Comparison of ENCODE assay signal across 13 cellular contexts in genomic region chr14:24634158-24634557, GRCh38. TPM values are rescaled to one million over a fixed set of nuclear protein-coding genes. Genes with fewer than 3 reads are reported as not detected.
DNase-seq lines count a peak whose midpoint lies in the region; ATAC-seq and TF ChIP-seq lines count a peak whose summit lies in the region.
"Had no signal": no experiment of that assay in that cellular context is flagged by ENCODE, and none has a peak within 500 bp of the region (broad histone marks: within the 10 kb centered on the region; RNA-seq: fewer than 3 reads in every experiment).

GZMB (minus strand) TSS chr14:24634190; CDS start chr14:24634160, 30 bp downstream.

- peak within 1 kb of the TSS; percentile 79 for H3K4me3 Mint-ChIP-seq in activated CD4-positive, alpha-beta memory T cell treated with anti-CD3 and anti-CD28 coated beads for 36 hours
- peak within 1 kb of the TSS; percentile 90 for H3K4me3 Mint-ChIP-seq in activated naive CD8-positive, alpha-beta T cell treated with anti-CD3 and anti-CD28 coated beads, Interleukin-2, amount 50 U/mL, for 24 hours
- H3K4me3 Mint-ChIP-seq: B cell, neural crest cell had no signal

- peaks cover 26% of the 10 kb centered on the region for H3K36me3 Mint-ChIP-seq in activated CD4-positive, alpha-beta memory T cell treated with anti-CD3 and anti-CD28 coated beads for 36 hours
- peaks cover 54% of the 10 kb centered on the region for H3K36me3 Mint-ChIP-seq in activated naive CD8-positive, alpha-beta T cell treated with anti-CD3 and anti-CD28 coated beads, Interleukin-2, amount 50 U/mL, for 24 hours (ENCODE audit: low read depth)

- no peaks in the 10 kb centered on the region for H3K9me3 ChIP-seq in colonic mucosa

- TF ChIP-seq CTCF in colonic mucosa (IDR thresholded peaks at IDR 0.05) = no peak

- intact Hi-C loops in activated CD4-positive, alpha-beta memory T cell treated with anti-CD3 and anti-CD28 coated beads for 36 hours (cut with micrococcal nuclease) = loop anchor here (1.0 to 2.0 kb wide), 5 partner anchors 21 to 59 kb away; no protein-coding TSS in a partner anchor
- intact Hi-C loops in colonic mucosa (cut with DNase I) = no loop called here

- CTCF ChIA-PET in activated CD4-positive, alpha-beta memory T cell treated with anti-CD3 and anti-CD28 coated beads for 36 hours (lab: Charles Lee) = interaction anchor here (1.2 to 2.3 kb wide), 4 partner anchors 28 to 59 kb away, joined by 4 to 13 read pairs (median 7); no protein-coding TSS in a partner anchor

- H3K9me3 Mint-ChIP-seq in activated CD4-positive, alpha-beta memory T cell treated with anti-CD3 and anti-CD28 coated beads for 36 hours = no peaks in the 10 kb centered on the region
- no peaks in the 10 kb centered on the region for H3K9me3 Mint-ChIP-seq in activated naive CD8-positive, alpha-beta T cell treated with anti-CD3 and anti-CD28 coated beads, Interleukin-2, amount 50 U/mL, for 24 hours

- DNase-seq in ELR (ENCODE audit: low read depth) (peak; percentile 11), iPS-NIHi11 (ENCODE audit: low spot score) (no peak), colonic mucosa (no peak)
- DNase-seq in activated CD4-positive, alpha-beta memory T cell treated with anti-CD3 and anti-CD28 coated beads for 36 hours = peak; percentile 87
- DNase-seq in activated naive CD8-positive, alpha-beta T cell treated with anti-CD3 and anti-CD28 coated beads, Interleukin-2, amount 50 U/mL, for 24 hours = peak; percentile 87
- DNase-seq in stimulated activated CD4-positive, alpha-beta T cell treated with anti-CD3 and anti-CD28 coated beads, TNF-alpha, amount 100 ng/mL, for 4 hours (ENCODE audit: low read depth in 3 of 3) = peak in 2 of 3 experiments; percentile 24 to 26
- DNase-seq: NCI-H1092 had no signal

- H3K27ac Mint-ChIP-seq in activated CD4-positive, alpha-beta memory T cell treated with anti-CD3 and anti-CD28 coated beads for 36 hours = peak within 1 kb of the TSS; percentile 89
- peak within 1 kb of the TSS; percentile 92 for H3K27ac Mint-ChIP-seq in activated naive CD8-positive, alpha-beta T cell treated with anti-CD3 and anti-CD28 coated beads, Interleukin-2, amount 50 U/mL, for 24 hours
- H3K27ac Mint-ChIP-seq: B cell had no signal

- POLR2A ChIA-PET in activated CD4-positive, alpha-beta memory T cell treated with anti-CD3 and anti-CD28 coated beads for 36 hours (lab: Charles Lee) = interaction anchor here (1.0 to 1.8 kb wide), 4 partner anchors 28 to 40 kb away, joined by 3 to 14 read pairs (median 4); no protein-coding TSS in a partner anchor

- H3K36me3 ChIP-seq in colonic mucosa = no peaks in the 10 kb centered on the region

- H3K4me1 ChIP-seq in colonic mucosa = no peaks in the 10 kb centered on the region

- ATAC-seq in activated naive CD8-positive, alpha-beta T cell treated with anti-CD3 and anti-CD28 coated beads, Interleukin-2, amount 50 U/mL, for 24 hours = peak; percentile 73
- ATAC-seq in GM21423 (IDR thresholded peaks at IDR 0.05; ENCODE audit: unreplicated experiment) (no peak), GM18873 (IDR thresholded peaks at IDR 0.05; ENCODE audit: low FRiP score, unreplicated experiment) (no peak)

- peaks cover 2% of the 10 kb centered on the region for H3K27me3 Mint-ChIP-seq in activated CD4-positive, alpha-beta memory T cell treated with anti-CD3 and anti-CD28 coated beads for 36 hours
- no peaks in the 10 kb centered on the region for H3K27me3 Mint-ChIP-seq in activated naive CD8-positive, alpha-beta T cell treated with anti-CD3 and anti-CD28 coated beads, Interleukin-2, amount 50 U/mL, for 24 hours

- no peak within 1 kb of the TSS for H3K4me3 ChIP-seq in colonic mucosa

- H3K9ac ChIP-seq in colonic mucosa (ENCODE audit: low read depth in 2 of 2, low read length in 2 of 2) = no peak within 1 kb of the TSS

- H3K27me3 ChIP-seq in colonic mucosa = no peaks in the 10 kb centered on the region

- peaks cover 12% of the 10 kb centered on the region for H3K4me1 Mint-ChIP-seq in activated CD4-positive, alpha-beta memory T cell treated with anti-CD3 and anti-CD28 coated beads for 36 hours (ENCODE audit: low read depth)
- H3K4me1 Mint-ChIP-seq in activated naive CD8-positive, alpha-beta T cell treated with anti-CD3 and anti-CD28 coated beads, Interleukin-2, amount 50 U/mL, for 24 hours = peaks cover 79% of the 10 kb centered on the region
- H3K4me1 Mint-ChIP-seq: B cell, neural crest cell had no signal

- H3K27ac ChIP-seq in colonic mucosa = no peak within 1 kb of the TSS

RNA-seq across cellular contexts. Expression of gene GZMB, which starts in this region (rescaled TPM):
- total RNA-seq in activated CD4-positive, alpha-beta memory T cell treated with anti-CD3 and anti-CD28 coated beads for 36 hours = 1,000 to 10,000 TPM; 2,258 to 2,294 TPM
- total RNA-seq in colonic mucosa = 1 to 10 TPM; 1.1 to 3.0 TPM
- total RNA-seq: endothelial cell of umbilical vein, neural crest cell, RPMI7951 had no signal

Comparison
In these comparisons a context has a peak if more than half of its experiments do, and no peak if none do; other contexts are left out.
1. RNA of gene GZMB (total RNA-seq): 2,258 to 2,294 TPM in activated CD4-positive, alpha-beta memory T cell treated with anti-CD3 and anti-CD28 coated beads for 36 hours; 1.1 to 3.0 TPM in colonic mucosa; every median in the first group is over 100 times any median in the second.
2. DNase-seq: peak in ELR (single experiment), activated CD4-positive, alpha-beta memory T cell treated with anti-CD3 and anti-CD28 coated beads for 36 hours (single experiment), activated naive CD8-positive, alpha-beta T cell treated with anti-CD3 and anti-CD28 coated beads, Interleukin-2, amount 50 U/mL, for 24 hours (single experiment) and stimulated activated CD4-positive, alpha-beta T cell treated with anti-CD3 and anti-CD28 coated beads, TNF-alpha, amount 100 ng/mL, for 4 hours (2 of 3); none in iPS-NIHi11 (single experiment) and colonic mucosa (single experiment).